ENCODE assay signal across 8 cellular contexts in genomic region chr5:69166686-69167487, GRCh38. TPM values are rescaled to one million over a fixed set of nuclear protein-coding genes. Genes with fewer than 3 reads are reported as not detected.
A peak's percentile ranks its signal among the peaks of the same experiment; 100 is the strongest.
DNase-seq lines count a peak whose midpoint lies in the region; ATAC-seq and TF ChIP-seq lines count a peak whose summit lies in the region.

Gene CCNB1 (plus strand): TSS chr5:69167150. CDS start chr5:69167263, 113 bp downstream.

- intact Hi-C loops in left colon (cut with DNase I, micrococcal nuclease), result no loop called here

- DNase-seq in C1 segment of cervical spinal cord (lab: John Stamatoyannopoulos, UW) (peak; percentile 53 to 98 (median 96)), NCI-H526 treated with DMSO at 0.1 percent for 48 hours (lab: John Stamatoyannopoulos, UW) (peak; percentile 92), coronary artery (ENCODE audit: low spot score) (peak; percentile 97), left colon (peak; percentile 98 to 99)
- DNase-seq in activated CD4-positive, alpha-beta T cell treated with anti-CD3 and anti-CD28 coated beads for 48 hours, result peak; percentile 99
- DNase-seq in stimulated activated CD4-positive, alpha-beta T cell treated with anti-CD3 and anti-CD28 coated beads, Interleukin-1b, Interleukin-23, amount 100 ng/mL, for 4 hours (ENCODE audit: low read depth in 2 of 2), result peak; percentile 93 to 97

- peak within 1 kb of the TSS in 1 of 2 donors; percentile 50 for H3K27ac ChIP-seq in coronary artery

- H3K4me3 ChIP-seq in coronary artery, result peak within 1 kb of the TSS; percentile 84

- ATAC-seq in GM19351 (IDR thresholded peaks at IDR 0.05; ENCODE audit: unreplicated experiment), result peak; percentile 99
- peak; percentile 98 for ATAC-seq in HG03520 (IDR thresholded peaks at IDR 0.05; ENCODE audit: unreplicated experiment)
- ATAC-seq in left colon, result peak; percentile 100

- no peak for TF ChIP-seq CTCF in coronary artery (IDR thresholded peaks at IDR 0.05)

RNA-seq across cellular contexts. Expression of gene CCNB1, which starts in this region (rescaled TPM):
- total RNA-seq in left colon, result 10 to 100 TPM; 13.2 to 28.3 TPM
